In the genomic region with DNA sequence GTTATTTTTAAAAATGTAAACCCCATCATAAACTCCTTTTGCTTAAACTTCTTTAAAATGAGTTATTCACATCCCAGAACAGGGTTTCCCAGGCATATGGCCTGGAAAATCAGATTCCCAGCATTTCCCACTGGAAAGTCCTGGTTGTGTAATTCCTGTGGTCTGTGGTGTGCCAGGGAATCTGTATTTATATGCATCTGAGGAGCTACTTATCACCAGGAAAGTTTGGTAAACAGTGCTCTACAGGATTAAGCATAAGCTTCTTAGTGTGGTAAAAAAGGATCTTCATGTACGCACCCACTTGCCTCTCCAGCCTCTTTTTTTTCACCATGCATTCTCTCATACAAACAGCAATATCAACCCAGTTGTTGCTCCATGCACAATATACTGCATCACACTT, we compare ENCODE assay signal across 19 cellular contexts. TPM values are rescaled to one million over a fixed set of nuclear protein-coding genes. Genes with fewer than 3 reads are reported as not detected.
"Had no signal": no experiment of that assay in that cellular context is flagged by ENCODE, and none has a peak within 500 bp of the region (broad histone marks: within the 10 kb centered on the region; RNA-seq: fewer than 3 reads in every experiment).

No MANE protein-coding gene starts in this region.

- H3K4me3 Mint-ChIP-seq: activated CD4-positive, alpha-beta memory T cell treated with anti-CD3 and anti-CD28 coated beads for 36 hours; activated naive CD8-positive, alpha-beta T cell treated with anti-CD3 and anti-CD28 coated beads for 36 hours; naive thymus-derived CD8-positive, alpha-beta T cell; stimulated activated memory B cell treated with anti-CD40 and anti-IgM and Interleukin-4, amounts not matched to agents 10 μg/mL and 1 μg/mL and 100 μg/mL, for 72 hours; T-helper 17 cell had no signal

- H3K9me3 Mint-ChIP-seq: activated CD4-positive, alpha-beta memory T cell treated with anti-CD3 and anti-CD28 coated beads for 36 hours; activated naive CD8-positive, alpha-beta T cell treated with anti-CD3 and anti-CD28 coated beads for 36 hours; stimulated activated memory B cell treated with anti-CD40 and anti-IgM and Interleukin-4, amounts not matched to agents 10 μg/mL and 1 μg/mL and 100 μg/mL, for 72 hours had no signal

- H3K36me3 Mint-ChIP-seq: activated CD4-positive, alpha-beta memory T cell treated with anti-CD3 and anti-CD28 coated beads for 36 hours; activated naive CD8-positive, alpha-beta T cell treated with anti-CD3 and anti-CD28 coated beads for 36 hours; naive thymus-derived CD8-positive, alpha-beta T cell; stimulated activated memory B cell treated with anti-CD40 and anti-IgM and Interleukin-4, amounts not matched to agents 10 μg/mL and 1 μg/mL and 100 μg/mL, for 72 hours had no signal

- H3K4me1 ChIP-seq: foreskin keratinocyte, lower lobe of right lung, right atrium auricular region, suprapubic skin, tibial nerve had no signal

- H3K27ac ChIP-seq: epithelial cell of prostate, foreskin keratinocyte, lower lobe of right lung, right atrium auricular region, stomach, suprapubic skin, tibial nerve had no signal

- H3K9me3 ChIP-seq: lower lobe of right lung, right atrium auricular region, stomach, suprapubic skin, tibial nerve had no signal

- ATAC-seq: foreskin keratinocyte; left colon; lower lobe of right lung; naive thymus-derived CD8-positive, alpha-beta T cell; stimulated activated memory B cell treated with anti-CD40 and anti-IgM and Interleukin-4, amounts not matched to agents 10 μg/mL and 1 μg/mL and 100 μg/mL, for 72 hours; T-helper 17 cell had no signal

- H3K36me3 ChIP-seq: lower lobe of right lung, suprapubic skin, tibial nerve had no signal

- H3K4me1 Mint-ChIP-seq: activated naive CD8-positive, alpha-beta T cell treated with anti-CD3 and anti-CD28 coated beads for 36 hours; naive thymus-derived CD8-positive, alpha-beta T cell; T-helper 17 cell had no signal

- DNase-seq: activated CD4-positive, alpha-beta memory T cell treated with anti-CD3 and anti-CD28 coated beads for 36 hours; activated CD4-positive, alpha-beta T cell treated with anti-CD3 and anti-CD28 coated beads for 48 hours; activated naive CD4-positive, alpha-beta T cell treated with Interleukin-2 at 50 U/mL for 16 hours; activated naive CD8-positive, alpha-beta T cell treated with anti-CD3 and anti-CD28 coated beads for 36 hours; activated T-cell treated with anti-CD3 and anti-CD28 coated beads, Interleukin-2, amount 50 U/mL, for 48 hours; amniotic stem cell; cortex of kidney; foreskin keratinocyte; left colon; lower lobe of right lung; naive thymus-derived CD8-positive, alpha-beta T cell; stimulated activated CD4-positive, alpha-beta T cell treated with anti-CD3 and anti-CD28 coated beads, Interleukin-1b, Interleukin-23, amount 100 ng/mL, for 48 hours; stomach; T-helper 17 cell had no signal

- H3K27me3 ChIP-seq: foreskin keratinocyte, right atrium auricular region, stomach, suprapubic skin, tibial nerve had no signal

- H3K27ac Mint-ChIP-seq: activated CD4-positive, alpha-beta memory T cell treated with anti-CD3 and anti-CD28 coated beads for 36 hours; activated naive CD8-positive, alpha-beta T cell treated with anti-CD3 and anti-CD28 coated beads for 36 hours; naive thymus-derived CD8-positive, alpha-beta T cell; stimulated activated memory B cell treated with anti-CD40 and anti-IgM and Interleukin-4, amounts not matched to agents 10 μg/mL and 1 μg/mL and 100 μg/mL, for 72 hours; T-helper 17 cell had no signal

- H3K4me3 ChIP-seq: lower lobe of right lung, right atrium auricular region, stomach, suprapubic skin, tibial nerve had no signal

RNA-seq across cellular contexts. Expression of gene MEIS2, which starts 28.2 kb away (rescaled TPM):
- total RNA-seq: activated CD4-positive, alpha-beta memory T cell treated with anti-CD3 and anti-CD28 coated beads for 36 hours; activated naive CD8-positive, alpha-beta T cell treated with anti-CD3 and anti-CD28 coated beads for 36 hours; naive thymus-derived CD8-positive, alpha-beta T cell; T-helper 17 cell had no signal
- polyA plus RNA-seq: naive thymus-derived CD8-positive, alpha-beta T cell had no signal
